ENCODE assay signal across 34 cellular contexts in genomic region chr10:112187527-112187926, GRCh38.
"Had no signal": no experiment of that assay in that cellular context is flagged by ENCODE, and none has a peak within 500 bp of the region (broad histone marks: within the 10 kb centered on the region; RNA-seq: fewer than 3 reads in every experiment).

No MANE protein-coding gene starts in this region.

- H3K9me3 ChIP-seq: adrenal gland, ascending aorta, body of pancreas, breast epithelium had no signal

- ATAC-seq: activated naive CD4-positive, alpha-beta T cell treated with anti-CD3 and anti-CD28 coated beads, Interleukin-2, amount 50 U/mL, for 72 hours; activated naive CD8-positive, alpha-beta T cell treated with anti-CD3 and anti-CD28 coated beads, Interleukin-2, amount 50 U/mL, for 24 hours; activated T-cell treated with anti-CD3 and anti-CD28 coated beads, Interleukin-2, amount 50 U/mL, for 4 hours; activated T-cell treated with anti-CD3 and anti-CD28 coated beads, Interleukin-2, amount 50 U/mL, for 72 hours; activated T-helper 17 cell treated with anti-CD3 and anti-CD28 coated beads, Interleukin-2, amount 50 U/mL, for 72 hours; body of pancreas had no signal

- H3K27me3 ChIP-seq: adrenal gland, ascending aorta, body of pancreas, brain microvascular endothelial cell, breast epithelium, cardiac muscle cell had no signal

- H3K36me3 ChIP-seq: adrenal gland, ascending aorta, brain microvascular endothelial cell, breast epithelium, cardiac muscle cell had no signal

- FAIRE-seq: astrocyte, bronchial epithelial cell had no signal

- H3K27ac ChIP-seq: adrenal gland, ascending aorta, body of pancreas, brain microvascular endothelial cell, breast epithelium, cardiac muscle cell had no signal

- DNase-seq: activated effector memory CD4-positive, alpha-beta T cell treated with anti-CD3 and anti-CD28 coated beads, Interleukin-2, amount 50 U/mL, for 16 hours; activated effector memory CD4-positive, alpha-beta T cell treated with Interleukin-2 at 50 U/mL for 16 hours; activated gamma-delta T cell; activated gamma-delta T cell treated with Interleukin-2 at 50 U/mL for 16 hours; activated naive CD4-positive, alpha-beta T cell; activated naive CD4-positive, alpha-beta T cell treated with anti-CD3 and anti-CD28 coated beads for 36 hours; activated naive CD4-positive, alpha-beta T cell treated with anti-CD3 and anti-CD28 coated beads, Interleukin-2, amount 10 ng/mL, durations not matched to agents 7 days and 5 days; activated naive CD4-positive, alpha-beta T cell treated with anti-CD3 and anti-CD28 coated beads, Interleukin-2, amount 50 U/mL, for 16 hours; activated naive CD4-positive, alpha-beta T cell treated with Interleukin-2 at 50 U/mL for 16 hours; activated naive CD8-positive, alpha-beta T cell treated with anti-CD3 and anti-CD28 coated beads for 36 hours; activated naive CD8-positive, alpha-beta T cell treated with anti-CD3 and anti-CD28 coated beads, Interleukin-2, amount 10 ng/mL, durations not matched to agents 7 days and 5 days; activated naive CD8-positive, alpha-beta T cell treated with anti-CD3 and anti-CD28 coated beads, Interleukin-2, amount 50 U/mL, for 24 hours; activated T-cell treated with anti-CD3 and anti-CD28 coated beads, Interleukin-2, amount 50 U/mL, for 1 hour; activated T-cell treated with anti-CD3 and anti-CD28 coated beads, Interleukin-2, amount 50 U/mL, for 24 hours; activated T-cell treated with anti-CD3 and anti-CD28 coated beads, Interleukin-2, amount 50 U/mL, for 4 hours; activated T-cell treated with anti-CD3 and anti-CD28 coated beads, Interleukin-2, amount 50 U/mL, for 48 hours; activated T-cell treated with anti-CD3 and anti-CD28 coated beads, Interleukin-2, amount 50 U/mL, for 72 hours; adrenal gland; amniotic stem cell; amygdala; anterior cingulate cortex; aorta; body of pancreas; brain microvascular endothelial cell; caudate nucleus; central memory CD4-positive, alpha-beta T cell; cerebellar nuclear complex had no signal

- H3K4me3 ChIP-seq: adrenal gland, ascending aorta, body of pancreas, breast epithelium, cardiac muscle cell had no signal
